ENCODE assay signal across 12 cellular contexts in the genomic region with DNA sequence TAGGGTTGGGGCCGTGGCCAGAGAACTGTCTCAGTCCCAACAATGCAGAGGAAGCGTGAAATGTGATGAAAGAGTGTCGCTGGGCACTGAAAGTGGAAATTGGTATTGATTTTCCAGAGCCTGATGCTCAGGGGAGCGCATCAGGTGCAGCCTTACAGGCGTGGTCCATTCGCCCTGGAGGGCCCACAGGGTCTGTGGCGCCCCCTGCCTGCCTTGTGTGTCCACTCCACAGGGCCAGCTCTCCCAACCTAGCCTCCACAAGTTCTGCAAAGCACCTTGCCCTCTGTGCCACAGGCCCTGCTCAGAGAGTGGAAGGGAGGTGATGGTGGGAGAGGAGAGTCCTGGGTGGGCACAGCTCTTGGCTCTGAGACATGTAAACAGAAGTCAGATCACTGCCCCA. TPM values are rescaled to one million over a fixed set of nuclear protein-coding genes. Genes with fewer than 3 reads are reported as not detected.
A peak's percentile ranks its signal among the peaks of the same experiment; 100 is the strongest.
DNase-seq lines count a peak whose midpoint lies in the region; ATAC-seq and TF ChIP-seq lines count a peak whose summit lies in the region.
"Had no signal": no experiment of that assay in that cellular context is flagged by ENCODE, and none has a peak within 500 bp of the region (broad histone marks: within the 10 kb centered on the region; RNA-seq: fewer than 3 reads in every experiment).

No MANE protein-coding gene starts in this region.

- no peak overlapping the region for H3K27ac ChIP-seq in GM23338 (ENCODE audit: low read depth)

- no peak overlapping the region for H3K4me3 Mint-ChIP-seq in activated CD4-positive, alpha-beta T cell treated with anti-CD3 and anti-CD28 coated beads for 36 hours
- H3K4me3 Mint-ChIP-seq in GM23338, result no peak overlapping the region
- no peak overlapping the region for H3K4me3 Mint-ChIP-seq in WTC11
- H3K4me3 Mint-ChIP-seq in progenitor cell of endocrine pancreas (ENCODE audit: low read depth), result no peak overlapping the region
- H3K4me3 Mint-ChIP-seq in osteocyte (ENCODE audit: unreplicated experiment), result no peak overlapping the region

- TF ChIP-seq CTCF in GM23338 (conservative IDR thresholded peaks at IDR 0.05; ENCODE audit: low read depth in 2 of 2) (peak; percentile 74 to 94), WTC11 (IDR thresholded peaks at IDR 0.05) (peak; percentile 84), progenitor cell of endocrine pancreas (IDR thresholded peaks at IDR 0.05; ENCODE audit: unreplicated experiment) (peak; percentile 48), osteocyte (IDR thresholded peaks at IDR 0.05) (no peak)

- H3K36me3 ChIP-seq in GM23338 (ENCODE audit: insufficient read depth), result no peaks in the 10 kb centered on the region

- no peaks in the 10 kb centered on the region for H4K20me1 ChIP-seq in GM23338 (replicated peaks; ENCODE audit: insufficient read depth)

- no peaks in the 10 kb centered on the region for H3F3A ChIP-seq in GM23338 (replicated peaks; ENCODE audit: low read depth)

- H3K9me3 Mint-ChIP-seq in activated CD4-positive, alpha-beta T cell treated with anti-CD3 and anti-CD28 coated beads for 36 hours (ENCODE audit: low read depth), result no peaks in the 10 kb centered on the region
- H3K9me3 Mint-ChIP-seq in GM23338 (peaks cover 10% of the 10 kb centered on the region; the same call in 2 of the 3 replicates), WTC11 (peaks cover 11% of the 10 kb centered on the region), progenitor cell of endocrine pancreas (ENCODE audit: low read depth) (no peaks in the 10 kb centered on the region), osteocyte (ENCODE audit: unreplicated experiment) (no peaks in the 10 kb centered on the region)

- no peaks in the 10 kb centered on the region for H3K9me2 ChIP-seq in GM23338 (ENCODE audit: insufficient read depth)

- POLR2A ChIA-PET in activated CD4-positive, alpha-beta T cell treated with anti-CD3 and anti-CD28 coated beads for 36 hours (lab: Charles Lee), result no interaction called here
- POLR2A ChIA-PET in WTC11 (lab: Charles Lee), result interaction anchor here (1.5 kb wide), 1 partner anchor 12 kb away, joined by 7 read pairs; no protein-coding TSS in a partner anchor

- DNase-seq in activated CD4-positive, alpha-beta T cell treated with anti-CD3 and anti-CD28 coated beads for 36 hours, result peak; percentile 45
- DNase-seq in activated CD4-positive, alpha-beta T cell treated with anti-CD3 and anti-CD28 coated beads for 4 hours, result no peak
- DNase-seq in GM23338 (ENCODE audit: low spot score), result peak; percentile 87
- peak; percentile 81 for DNase-seq in WTC11 (ENCODE audit: low spot score)
- DNase-seq in progenitor cell of endocrine pancreas (ENCODE audit: low spot score, unreplicated experiment), result no peak
- DNase-seq in osteocyte (ENCODE audit: extremely low spot score, unreplicated experiment), result no peak
- DNase-seq in islet precursor cell, result no peak
- DNase-seq: NCI-H2029 treated with DMSO at 0.1 percent for 48 hours, right cardiac atrium had no signal

- H3K27ac Mint-ChIP-seq in activated CD4-positive, alpha-beta T cell treated with anti-CD3 and anti-CD28 coated beads for 36 hours, result no peak overlapping the region
- H3K27ac Mint-ChIP-seq in GM23338 (no peak overlapping the region), WTC11 (no peak overlapping the region), progenitor cell of endocrine pancreas (peak overlapping the region; percentile 68), osteocyte (ENCODE audit: unreplicated experiment) (no peak overlapping the region)

- H3K4me2 ChIP-seq in GM23338, result no peak overlapping the region

- no peaks in the 10 kb centered on the region for H3K4me1 Mint-ChIP-seq in activated CD4-positive, alpha-beta T cell treated with anti-CD3 and anti-CD28 coated beads for 36 hours
- H3K4me1 Mint-ChIP-seq in GM23338 (peaks cover 6% of the 10 kb centered on the region; the same call in 2 of the 3 replicates), WTC11 (peaks cover 2% of the 10 kb centered on the region; the same call in 1 of the 2 replicates), progenitor cell of endocrine pancreas (ENCODE audit: low read depth) (no peaks in the 10 kb centered on the region), osteocyte (ENCODE audit: unreplicated experiment) (no peaks in the 10 kb centered on the region)

- no peak for ATAC-seq in activated CD4-positive, alpha-beta T cell treated with anti-CD3 and anti-CD28 coated beads for 36 hours
- peak; percentile 98 for ATAC-seq in GM23338
- peak; percentile 97 for ATAC-seq in WTC11
- no peak for ATAC-seq in HG02798 (IDR thresholded peaks at IDR 0.05; ENCODE audit: poor library complexity, unreplicated experiment)

- CTCF ChIA-PET in activated CD4-positive, alpha-beta T cell treated with anti-CD3 and anti-CD28 coated beads for 36 hours (lab: Charles Lee), result interaction anchor here (0.6 to 0.9 kb wide), 3 partner anchors 95 to 865 kb away, joined by 3 to 4 read pairs (median 4); no protein-coding TSS in a partner anchor
- CTCF ChIA-PET in WTC11 (lab: Charles Lee), result interaction anchor here (0.6 to 4.5 kb wide), 31 partner anchors 9 to 219 kb away, joined by 3 to 59 read pairs (median 5); a partner anchor contains a TSS

- H3K4me3 ChIP-seq in GM23338, result no peak overlapping the region
- H3K4me3 ChIP-seq: lung had no signal

- intact Hi-C loops in activated CD4-positive, alpha-beta T cell treated with anti-CD3 and anti-CD28 coated beads for 36 hours (cut with DNase I, micrococcal nuclease), result loop anchor here (1.0 to 10.0 kb wide), 2 partner anchors 93 to 94 kb away; no protein-coding TSS in a partner anchor

- no peaks in the 10 kb centered on the region for H3K27me3 ChIP-seq in GM23338 (ENCODE audit: insufficient read depth)

- H2AFZ ChIP-seq in GM23338, result no peak overlapping the region

- H3K4me1 ChIP-seq in GM23338 (ENCODE audit: insufficient read depth), result no peaks in the 10 kb centered on the region

- H3K79me2 ChIP-seq in GM23338 (replicated peaks; ENCODE audit: insufficient read depth), result no peaks in the 10 kb centered on the region

- H3K27me3 Mint-ChIP-seq in activated CD4-positive, alpha-beta T cell treated with anti-CD3 and anti-CD28 coated beads for 36 hours, result peaks cover 10% of the 10 kb centered on the region
- H3K27me3 Mint-ChIP-seq in GM23338 (ENCODE audit: insufficient read depth, low read depth, poor library complexity) (peaks cover 8% of the 10 kb centered on the region), WTC11 (ENCODE audit: low read depth) (peaks cover 7% of the 10 kb centered on the region), progenitor cell of endocrine pancreas (peaks cover 29% of the 10 kb centered on the region), osteocyte (ENCODE audit: unreplicated experiment) (peaks cover 28% of the 10 kb centered on the region)

- no peaks in the 10 kb centered on the region for H3K36me3 Mint-ChIP-seq in activated CD4-positive, alpha-beta T cell treated with anti-CD3 and anti-CD28 coated beads for 36 hours (ENCODE audit: low read depth)
- H3K36me3 Mint-ChIP-seq in GM23338 (ENCODE audit: low read depth) (no peaks in the 10 kb centered on the region), WTC11 (no peaks in the 10 kb centered on the region), progenitor cell of endocrine pancreas (ENCODE audit: insufficient read depth) (no peaks in the 10 kb centered on the region), osteocyte (ENCODE audit: unreplicated experiment) (no peaks in the 10 kb centered on the region)

TF ChIP-seq in GM23338, 12 proteins besides CTCF, POLR2A, EP300 and RAD21:
- TF ChIP-seq EZH2 (IDR thresholded peaks at IDR 0.05; ENCODE audit: low read depth, unreplicated experiment), result no peak
- TF ChIP-seq, protein P1, sequence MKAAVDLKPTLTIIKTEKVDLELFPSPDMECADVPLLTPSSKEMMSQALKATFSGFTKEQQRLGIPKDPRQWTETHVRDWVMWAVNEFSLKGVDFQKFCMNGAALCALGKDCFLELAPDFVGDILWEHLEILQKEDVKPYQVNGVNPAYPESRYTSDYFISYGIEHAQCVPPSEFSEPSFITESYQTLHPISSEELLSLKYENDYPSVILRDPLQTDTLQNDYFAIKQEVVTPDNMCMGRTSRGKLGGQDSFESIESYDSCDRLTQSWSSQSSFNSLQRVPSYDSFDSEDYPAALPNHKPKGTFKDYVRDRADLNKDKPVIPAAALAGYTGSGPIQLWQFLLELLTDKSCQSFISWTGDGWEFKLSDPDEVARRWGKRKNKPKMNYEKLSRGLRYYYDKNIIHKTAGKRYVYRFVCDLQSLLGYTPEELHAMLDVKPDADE (IDR thresholded peaks at IDR 0.05), result no peak

TF ChIP-seq in WTC11, 78 proteins besides CTCF, POLR2A, EP300 and RAD21:
- TF ChIP-seq, protein P2, sequence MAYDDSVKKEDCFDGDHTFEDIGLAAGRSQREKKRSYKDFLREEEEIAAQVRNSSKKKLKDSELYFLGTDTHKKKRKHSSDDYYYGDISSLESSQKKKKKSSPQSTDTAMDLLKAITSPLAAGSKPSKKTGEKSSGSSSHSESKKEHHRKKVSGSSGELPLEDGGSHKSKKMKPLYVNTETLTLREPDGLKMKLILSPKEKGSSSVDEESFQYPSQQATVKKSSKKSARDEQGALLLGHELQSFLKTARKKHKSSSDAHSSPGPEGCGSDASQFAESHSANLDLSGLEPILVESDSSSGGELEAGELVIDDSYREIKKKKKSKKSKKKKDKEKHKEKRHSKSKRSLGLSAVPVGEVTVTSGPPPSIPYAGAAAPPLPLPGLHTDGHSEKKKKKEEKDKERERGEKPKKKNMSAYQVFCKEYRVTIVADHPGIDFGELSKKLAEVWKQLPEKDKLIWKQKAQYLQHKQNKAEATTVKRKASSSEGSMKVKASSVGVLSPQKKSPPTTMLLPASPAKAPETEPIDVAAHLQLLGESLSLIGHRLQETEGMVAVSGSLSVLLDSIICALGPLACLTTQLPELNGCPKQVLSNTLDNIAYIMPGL (CRISPR knock-in tag; IDR thresholded peaks at IDR 0.05), result peak; percentile 38; the same call in 1 of the 2 replicates
- TF ChIP-seq, protein P3, sequence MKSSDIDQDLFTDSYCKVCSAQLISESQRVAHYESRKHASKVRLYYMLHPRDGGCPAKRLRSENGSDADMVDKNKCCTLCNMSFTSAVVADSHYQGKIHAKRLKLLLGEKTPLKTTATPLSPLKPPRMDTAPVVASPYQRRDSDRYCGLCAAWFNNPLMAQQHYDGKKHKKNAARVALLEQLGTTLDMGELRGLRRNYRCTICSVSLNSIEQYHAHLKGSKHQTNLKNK (CRISPR knock-in tag; IDR thresholded peaks at IDR 0.05), result no peak

RNA-seq across cellular contexts. Expression of a gene that starts 54.9 kb away (rescaled TPM):
- total RNA-seq in activated CD4-positive, alpha-beta T cell treated with anti-CD3 and anti-CD28 coated beads for 36 hours, result not detected
- not detected in 2 replicates for total RNA-seq in GM23338 (2014; rRNA removed; shearing (Covaris generic))
- polyA plus RNA-seq in GM23338 (2016; fragmentation: Nextera tagmentation; extraction: Ambion mirVana), result 0.19 and 0.40 TPM in 2 replicates
- total RNA-seq in WTC11 (2021) (0.39 to 0.44 TPM (median 0.44 TPM) in 3 replicates), progenitor cell of endocrine pancreas (0.43 and 0.84 TPM in 2 replicates), osteocyte (not detected in 2 replicates)
- polyA plus RNA-seq: BJ, lung had no signal

Comparison
In these comparisons a context has a peak if more than half of its experiments do, and no peak if none do; other contexts are left out.
1. DNase-seq: peak in activated CD4-positive, alpha-beta T cell treated with anti-CD3 and anti-CD28 coated beads for 36 hours (single experiment), GM23338 (single experiment) and WTC11 (single experiment); none in activated CD4-positive, alpha-beta T cell treated with anti-CD3 and anti-CD28 coated beads for 4 hours (0 of 2), progenitor cell of endocrine pancreas (single experiment), osteocyte (single experiment) and islet precursor cell (single experiment).
2. ATAC-seq: peak in GM23338 (single experiment) and WTC11 (single experiment); none in activated CD4-positive, alpha-beta T cell treated with anti-CD3 and anti-CD28 coated beads for 36 hours (single experiment) and HG02798 (single experiment).